In the genomic region with DNA sequence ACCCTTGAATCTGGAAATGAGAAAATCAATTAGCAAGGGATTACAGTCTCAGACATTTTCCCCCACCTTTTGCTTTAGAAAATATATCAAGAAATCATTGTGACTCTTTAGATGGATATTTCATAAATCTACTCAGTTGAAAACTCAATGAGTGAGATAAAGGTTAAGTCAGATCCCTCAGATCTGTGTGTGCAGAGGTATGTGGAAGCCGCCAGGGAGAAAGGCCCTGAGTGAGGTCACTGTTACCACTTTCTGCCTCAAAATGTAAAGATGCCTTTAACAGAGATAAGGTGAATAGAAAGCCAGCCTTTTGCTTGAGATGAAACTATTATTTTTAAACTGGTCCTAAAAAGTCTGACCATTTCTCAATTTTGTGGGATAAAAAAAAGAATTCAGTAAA, we compare ENCODE assay signal across 20 cellular contexts.
A peak's percentile ranks its signal among the peaks of the same experiment; 100 is the strongest.
DNase-seq lines count a peak whose midpoint lies in the region; ATAC-seq and TF ChIP-seq lines count a peak whose summit lies in the region.
"Had no signal": no experiment of that assay in that cellular context is flagged by ENCODE, and none has a peak within 500 bp of the region (broad histone marks: within the 10 kb centered on the region; RNA-seq: fewer than 3 reads in every experiment).

No MANE protein-coding gene starts in this region.

- peaks cover 58% of the 10 kb centered on the region for H3K4me1 ChIP-seq in Caco-2
- peaks cover 12% of the 10 kb centered on the region; the same call in 1 of the 2 replicates for H3K4me1 ChIP-seq in Panc1 (ENCODE audit: control insufficient read depth, insufficient read depth, low read length)
- no peaks in the 10 kb centered on the region for H3K4me1 ChIP-seq in mammary epithelial cell (ENCODE audit: insufficient read depth, low read length)
- H3K4me1 ChIP-seq: BE2C had no signal

- H3K36me3 ChIP-seq in Caco-2 (ENCODE audit: control insufficient read depth, insufficient read depth, low read length), result no peaks in the 10 kb centered on the region; the same call in none of the 2 replicates
- no peaks in the 10 kb centered on the region for H3K36me3 ChIP-seq in Panc1 (ENCODE audit: control insufficient read depth, insufficient read depth, low read length)
- H3K36me3 ChIP-seq in mammary epithelial cell (ENCODE audit: insufficient read depth, low read length), result no peaks in the 10 kb centered on the region
- H3K36me3 ChIP-seq: BE2C, MG63 had no signal

- H3K4me3 ChIP-seq in Caco-2 (ENCODE audit: low read depth, low read length), result no peak overlapping the region
- H3K4me3 ChIP-seq in Panc1 (ENCODE audit: low read depth in 2 of 2, low read length in 2 of 2), result no peak overlapping the region
- no peak overlapping the region for H3K4me3 ChIP-seq in mammary epithelial cell (replicated peaks in 1 of 3; ENCODE audit: insufficient read depth in 1 of 3, low read depth in 2 of 3, low read length in 3 of 3)
- H3K4me3 ChIP-seq: MG63, SK-N-MC had no signal

- H3K36me3 Mint-ChIP-seq in Caco-2 (ENCODE audit: insufficient read depth, unreplicated experiment) (peaks cover 5% of the 10 kb centered on the region), mesothelial cell of epicardium (no peaks in the 10 kb centered on the region)
- H3K36me3 Mint-ChIP-seq: CD4-positive, alpha-beta memory T cell had no signal

- H3K27me3 Mint-ChIP-seq in Caco-2 (ENCODE audit: insufficient read depth, unreplicated experiment), result no peaks in the 10 kb centered on the region
- H3K27me3 Mint-ChIP-seq in mesothelial cell of epicardium (ENCODE audit: low read depth), result no peaks in the 10 kb centered on the region
- H3K27me3 Mint-ChIP-seq: CD4-positive, alpha-beta memory T cell had no signal

- no peak overlapping the region for H3K4me2 ChIP-seq in mammary epithelial cell (ENCODE audit: insufficient read depth, low read depth, low read length)

- dilution Hi-C loops in mammary epithelial cell (cut with HindIII; ENCODE audit: low sequenced_read_pairs), result loop anchor here (5.0 kb wide), 1 partner anchor 57 kb away; no protein-coding TSS in a partner anchor

- H3K9ac ChIP-seq in mammary epithelial cell (ENCODE audit: insufficient read depth, low read length), result no peak overlapping the region

- no peaks in the 10 kb centered on the region for H3K27me3 ChIP-seq in Caco-2 (replicated peaks; ENCODE audit: control insufficient read depth, insufficient read depth, low read length)
- no peaks in the 10 kb centered on the region for H3K27me3 ChIP-seq in Panc1 (ENCODE audit: control insufficient read depth, insufficient read depth, low read length)
- H3K27me3 ChIP-seq in mammary epithelial cell (ENCODE audit: insufficient read depth, low read length), result no peaks in the 10 kb centered on the region
- H3K27me3 ChIP-seq: BE2C, MG63 had no signal

- CTCF ChIA-PET in Caco-2 (lab: Charles Lee) (interaction anchor here (1.7 kb wide), 1 partner anchor 129 kb away, joined by 9 read pairs; no protein-coding TSS in a partner anchor), Panc1 (lab: Charles Lee) (no interaction called here), mammary epithelial cell (lab: Charles Lee; ENCODE audit: low non-redundant PET) (no interaction called here)

- H3K79me2 ChIP-seq in mammary epithelial cell (ENCODE audit: insufficient read depth, low read length), result no peaks in the 10 kb centered on the region

- H3K27ac ChIP-seq in Panc1 (ENCODE audit: low read length) (peak overlapping the region; percentile 49), mammary epithelial cell (ENCODE audit: insufficient read depth, low read depth, low read length) (no peak overlapping the region)
- H3K27ac ChIP-seq: SK-N-MC had no signal

- peak overlapping the region; percentile 14 for H3K4me3 Mint-ChIP-seq in Caco-2 (ENCODE audit: unreplicated experiment)
- H3K4me3 Mint-ChIP-seq in mesothelial cell of epicardium, result no peak overlapping the region
- H3K4me3 Mint-ChIP-seq: CD4-positive, alpha-beta memory T cell had no signal

- H3K27ac Mint-ChIP-seq in Caco-2 (ENCODE audit: unreplicated experiment), result peak overlapping the region; percentile 83
- H3K27ac Mint-ChIP-seq in mesothelial cell of epicardium, result peak overlapping the region; percentile 80

- no TSS peak for BruUV-seq in Caco-2 (replicated peaks; lab: Mats Ljungman, UMichigan)
- no TSS peak for BruUV-seq in Panc1 (replicated peaks; lab: Mats Ljungman, UMichigan)
- no TSS peak for BruUV-seq in mammary epithelial cell (replicated peaks; lab: Mats Ljungman, UMichigan)

- H3K4me1 Mint-ChIP-seq in Caco-2 (ENCODE audit: low read depth, unreplicated experiment), result peaks cover 40% of the 10 kb centered on the region
- peaks cover 64% of the 10 kb centered on the region for H3K4me1 Mint-ChIP-seq in mesothelial cell of epicardium

- no peak for ATAC-seq in Panc1
- no peak for ATAC-seq in GM21723 (IDR thresholded peaks at IDR 0.05; ENCODE audit: unreplicated experiment)

- DNase-seq in Caco-2 (no peak), Panc1 (ENCODE audit: low read depth, low spot score) (no peak), mesothelial cell of epicardium (ENCODE audit: low spot score in 2 of 2, unreplicated experiment in 2 of 2) (no peak), anterior cingulate cortex (lab: John Stamatoyannopoulos, UW) (no peak), mammary epithelial cell (no peak)
- DNase-seq in activated CD4-positive, CD25-positive, alpha-beta regulatory T cell (lab: John Stamatoyannopoulos, UW), result no peak
- DNase-seq: BE2C; Calu3; CD4-positive, alpha-beta memory T cell; DMS153; IMR-90; MG63; NCI-H1048; NCI-H1417 treated with DMSO at 0.1 percent for 48 hours; NCI-H187; NCI-H446; NCI-H526; SHP77 treated with DMSO at 0.1 percent for 48 hours had no signal

- H3K9me3 ChIP-seq in Caco-2 (peaks cover 14% of the 10 kb centered on the region; the same call in 1 of the 2 replicates), Panc1 (ENCODE audit: control insufficient read depth, insufficient read depth, low read depth, low read length) (peaks cover 15% of the 10 kb centered on the region; the same call in 1 of the 2 replicates), mammary epithelial cell (replicated peaks; ENCODE audit: insufficient read depth, low read length) (no peaks in the 10 kb centered on the region)
- H3K9me3 ChIP-seq: BE2C had no signal

- TF ChIP-seq CTCF in Caco-2 (IDR thresholded peaks at IDR 0.05; ENCODE audit: insufficient read depth in 1 of 2, low read depth in 1 of 2, low read length in 1 of 2, severe bottlenecking in 1 of 2, unreplicated experiment in 1 of 2), result no peak
- TF ChIP-seq CTCF in Panc1 (IDR thresholded peaks at IDR 0.05), result no peak
- no peak for TF ChIP-seq CTCF in mesothelial cell of epicardium (IDR thresholded peaks at IDR 0.05; ENCODE audit: unreplicated experiment)
- TF ChIP-seq CTCF in mammary epithelial cell (conservative IDR thresholded peaks at IDR 0.05 in 1 of 2, IDR thresholded peaks at IDR 0.05 in 1 of 2; ENCODE audit: extremely low read depth in 1 of 2, insufficient read depth in 1 of 2, low read depth in 1 of 2, low read length in 2 of 2), result no peak

- H3K9me3 Mint-ChIP-seq in Caco-2 (ENCODE audit: unreplicated experiment) (peaks cover 10% of the 10 kb centered on the region), mesothelial cell of epicardium (peaks cover 12% of the 10 kb centered on the region)

- POLR2A ChIA-PET in Caco-2 (lab: Charles Lee), result interaction anchor here (1.3 to 1.7 kb wide), 2 partner anchors 35 to 66 kb away, joined by 6 to 7 read pairs; no protein-coding TSS in a partner anchor
- POLR2A ChIA-PET in Panc1 (lab: Charles Lee), result no interaction called here

- no peak overlapping the region for H2AFZ ChIP-seq in mammary epithelial cell (ENCODE audit: low read depth, low read length)

- intact Hi-C loops in Caco-2 (cut with micrococcal nuclease; ENCODE audit: unreplicated experiment), result loop anchor here (10.0 kb wide), 1 partner anchor 246 kb away; no protein-coding TSS in a partner anchor
- intact Hi-C loops in Panc1 (cut with micrococcal nuclease; ENCODE audit: unreplicated experiment), result no loop called here
- intact Hi-C loops in mammary epithelial cell (cut with micrococcal nuclease), result no loop called here

- H4K20me1 ChIP-seq in mammary epithelial cell (ENCODE audit: insufficient read depth, low read length), result no peaks in the 10 kb centered on the region

- 82% methylated on average over 1 of the region's 1 CpG for WGBS in mammary epithelial cell (ENCODE audit: low coverage, missing lambda C conversion rate)

- in situ Hi-C loops in Panc1 (cut with HindIII; ENCODE audit: low pct_unique_long_range_greater_than_20kb, low sequenced_read_pairs) (no loop called here), mammary epithelial cell (cut with MboI; ENCODE audit: low sequenced_read_pairs in 2 of 2) (no loop called here)
